Comparison of ENCODE assay signal across 21 cellular contexts in genomic region chr1:232614811-232615210, GRCh38.
"Had no signal": no experiment of that assay in that cellular context is flagged by ENCODE, and none has a peak within 500 bp of the region (broad histone marks: within the 10 kb centered on the region; RNA-seq: fewer than 3 reads in every experiment).

No MANE protein-coding gene starts in this region.

- ATAC-seq: effector memory CD8-positive, alpha-beta T cell; naive thymus-derived CD8-positive, alpha-beta T cell; stimulated activated naive CD8-positive, alpha-beta T cell treated with anti-CD3 and anti-CD28 coated beads, Interleukin-15, Interleukin-2, amounts not matched to agents 100 U/mL and 50 U/mL, for 24 hours had no signal

- H3K9me3 ChIP-seq: ascending aorta, left ventricle myocardium inferior, tibial artery, uterus had no signal

- DNase-seq: activated CD4-positive, alpha-beta T cell treated with anti-CD3 and anti-CD28 coated beads, Interleukin-2, amount 10 ng/mL, durations not matched to agents 7 days and 5 days; activated CD8-positive, alpha-beta memory T cell treated with anti-CD3 and anti-CD28 coated beads for 24 hours; activated CD8-positive, alpha-beta memory T cell treated with anti-CD3 and anti-CD28 coated beads, Interleukin-2, amount 50 U/mL, for 48 hours; activated effector memory CD4-positive, alpha-beta T cell treated with Interleukin-2 at 50 U/mL for 16 hours; activated naive CD4-positive, alpha-beta T cell treated with anti-CD3 and anti-CD28 coated beads, Interleukin-2, amount 50 U/mL, for 16 hours; activated T-cell treated with anti-CD3 and anti-CD28 coated beads, Interleukin-2, amount 50 U/mL, for 48 hours; effector memory CD8-positive, alpha-beta T cell; foreskin melanocyte; glutamatergic neuron; left ventricle myocardium inferior; mammary epithelial cell; naive thymus-derived CD8-positive, alpha-beta T cell; nucleus accumbens; retina; stimulated activated CD4-positive, alpha-beta T cell treated with anti-CD3 and anti-CD28 coated beads, Interleukin-2, amount 100 ng/mL, for 24 hours; stimulated activated naive CD8-positive, alpha-beta T cell treated with anti-CD3 and anti-CD28 coated beads, Interleukin-15, Interleukin-2, amounts not matched to agents 100 U/mL and 50 U/mL, for 24 hours; substantia nigra; T1000; tibial artery; uterus had no signal

- H3K27ac Mint-ChIP-seq: activated CD4-positive, alpha-beta T cell treated with anti-CD3 and anti-CD28 coated beads, Interleukin-2, amount 10 ng/mL, durations not matched to agents 7 days and 5 days; effector memory CD8-positive, alpha-beta T cell; naive thymus-derived CD8-positive, alpha-beta T cell had no signal

- H3K27me3 ChIP-seq: ascending aorta, tibial artery, uterus had no signal

- H3K27me3 Mint-ChIP-seq: effector memory CD8-positive, alpha-beta T cell had no signal

- H3K4me3 ChIP-seq: ascending aorta, left ventricle myocardium inferior, tibial artery, uterus had no signal

- H3K4me3 Mint-ChIP-seq: activated CD4-positive, alpha-beta T cell treated with anti-CD3 and anti-CD28 coated beads, Interleukin-2, amount 10 ng/mL, durations not matched to agents 7 days and 5 days; naive thymus-derived CD8-positive, alpha-beta T cell had no signal

- H3K36me3 ChIP-seq: ascending aorta, left ventricle myocardium inferior, tibial artery, uterus had no signal

- H3K27ac ChIP-seq: ascending aorta, left ventricle myocardium inferior, tibial artery, uterus had no signal

- H3K9me3 Mint-ChIP-seq: activated CD4-positive, alpha-beta T cell treated with anti-CD3 and anti-CD28 coated beads, Interleukin-2, amount 10 ng/mL, durations not matched to agents 7 days and 5 days; effector memory CD8-positive, alpha-beta T cell; naive thymus-derived CD8-positive, alpha-beta T cell had no signal

- H3K36me3 Mint-ChIP-seq: naive thymus-derived CD8-positive, alpha-beta T cell had no signal

- H3K4me1 ChIP-seq: ascending aorta, tibial artery, uterus had no signal
